Comparison of ENCODE assay signal across 2 cellular contexts in genomic region chr6:63799813-63800212, GRCh38.
TF ChIP-seq lines count a peak whose summit lies in the region.

No MANE protein-coding gene starts in this region.

TF ChIP-seq in IMR-90, 13 proteins besides CTCF, POLR2A, EP300 and RAD21:
- TF ChIP-seq BHLHE40 (IDR thresholded peaks at IDR 0.05; ENCODE audit: low read depth, low read length) (no peak), ELK1 (IDR thresholded peaks at IDR 0.05; ENCODE audit: borderline replicate concordance, low read depth, low read length) (no peak), CEBPB (IDR thresholded peaks at IDR 0.05; ENCODE audit: low read depth, low read length) (no peak), NFE2L2 (IDR thresholded peaks at IDR 0.05; ENCODE audit: low read depth, low read length) (no peak), CHD1 (IDR thresholded peaks at IDR 0.05; ENCODE audit: low read depth, low read length) (no peak), MAZ (IDR thresholded peaks at IDR 0.05; ENCODE audit: borderline replicate concordance, low read depth, low read length) (no peak), MXI1 (IDR thresholded peaks at IDR 0.05; ENCODE audit: borderline replicate concordance, low read depth, low read length) (no peak), FOS (IDR thresholded peaks at IDR 0.05; ENCODE audit: low read depth, low read length) (no peak), SMC3 (IDR thresholded peaks at IDR 0.05; ENCODE audit: low read depth, low read length) (no peak), MAFK (IDR thresholded peaks at IDR 0.05; ENCODE audit: low read depth, low read length) (no peak), USF2 (IDR thresholded peaks at IDR 0.05; ENCODE audit: low read depth, low read length) (no peak), RFX5 (IDR thresholded peaks at IDR 0.05; ENCODE audit: low read depth, low read length) (no peak)
TF ChIP-seq in IMR-90: peak in this region for 0.

TF ChIP-seq in GM12878, 131 proteins besides CTCF, POLR2A, EP300 and RAD21:
- TF ChIP-seq MTA2 (IDR thresholded peaks at IDR 0.05; ENCODE audit: low read depth) (peak; percentile 41), JUNB (IDR thresholded peaks at IDR 0.05) (no peak), IKZF2 (IDR thresholded peaks at IDR 0.05) (peak in 1 of 2 experiments; percentile 20; a peak in 1 of 4 replicates)
